8 cellular contexts compared by ENCODE assay signal in the genomic region with DNA sequence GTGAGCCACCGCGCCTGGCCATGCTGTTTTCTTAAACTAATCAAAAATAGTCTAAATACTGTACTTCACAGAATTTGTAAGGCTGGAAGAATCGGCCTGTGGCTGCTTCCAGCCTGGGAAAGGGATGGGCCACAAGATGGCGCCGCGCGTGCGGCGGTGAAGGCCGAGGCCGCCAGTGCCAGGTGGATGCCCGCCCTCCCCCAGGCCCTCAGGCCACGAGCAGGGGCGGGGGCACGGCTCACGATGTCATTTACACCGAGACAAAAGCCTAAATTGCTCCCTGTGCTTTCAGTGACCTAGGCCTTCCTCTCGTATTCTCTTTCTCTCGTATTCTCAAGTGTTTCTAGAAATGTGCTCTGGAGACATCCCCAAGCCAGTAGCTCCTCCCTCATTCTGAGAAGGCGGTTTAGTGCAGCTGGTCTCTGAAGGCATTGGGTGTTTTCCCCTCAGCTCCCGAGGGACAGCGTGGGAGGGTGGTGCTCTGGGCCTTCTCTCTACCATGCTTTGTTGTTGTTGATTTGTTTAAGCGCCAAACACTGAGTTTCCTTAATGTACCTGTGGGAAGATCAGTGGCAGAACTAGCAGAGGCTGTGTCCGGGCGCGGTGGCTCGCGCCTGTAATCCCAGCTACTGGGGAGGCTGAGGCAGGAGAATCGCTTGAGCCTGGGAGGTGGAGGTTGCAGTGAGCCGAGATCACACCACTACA.
DNase-seq lines count a peak whose midpoint lies in the region; ATAC-seq, FAIRE-seq and TF ChIP-seq lines count a peak whose summit lies in the region.

No MANE protein-coding gene starts in this region.

- peaks cover 4 to 5% (median 4%) of the 10 kb centered on the region in 3 experiments; a peak in 4 of 7 replicates for H3K36me3 Mint-ChIP-seq in H9 (ENCODE audit: insufficient read depth in 1 of 3, low read depth in 3 of 3)
- no peaks in the 10 kb centered on the region for H3K36me3 Mint-ChIP-seq in activated naive CD4-positive, alpha-beta T cell treated with anti-CD3 and anti-CD28 coated beads, Interleukin-2, amount 50 U/mL, for 24 hours

- H3K79me1 ChIP-seq in H9 (ENCODE audit: insufficient read depth, low read depth, low read length, poor library complexity, severe bottlenecking): no peaks in the 10 kb centered on the region

- FAIRE-seq in pancreas (lab: Jason Lieb, UNC): no peak

- no peaks in the 10 kb centered on the region; a peak in 1 of 5 replicates for H3K9me3 Mint-ChIP-seq in H9
- no peaks in the 10 kb centered on the region for H3K9me3 Mint-ChIP-seq in activated naive CD4-positive, alpha-beta T cell treated with anti-CD3 and anti-CD28 coated beads, Interleukin-2, amount 50 U/mL, for 24 hours

- no peak overlapping the region for H2AK5ac ChIP-seq in H9 (ENCODE audit: insufficient read length, low read length)

- peak overlapping the region; percentile 4 for H3K18ac ChIP-seq in H9 (ENCODE audit: insufficient read length, low read depth, low read length)

- peak; percentile 92 for DNase-seq in GM03348 (ENCODE audit: low spot score)
- peak; percentile 93 for DNase-seq in H9
- DNase-seq in SK-MEL-5 (ENCODE audit: low read depth, low spot score): peak; percentile 66
- DNase-seq in head of caudate nucleus: peak; percentile 52 to 90 (median 82)
- peak; percentile 71 to 92 (median 80) for DNase-seq in pancreas
- peak; percentile 55 to 65 for DNase-seq in tibial nerve (ENCODE audit: low spot score in 2 of 2)

- no peak overlapping the region for H3K56ac ChIP-seq in H9 (ENCODE audit: insufficient read length, low read depth, low read length)

- no peak overlapping the region for H2BK15ac ChIP-seq in H9 (ENCODE audit: low read depth, low read length)

- no peak overlapping the region for H4K91ac ChIP-seq in H9 (ENCODE audit: insufficient read length, low read depth, low read length)

- no peak for TF ChIP-seq POLR2A in tibial nerve (IDR thresholded peaks at IDR 0.05)

- no peaks in the 10 kb centered on the region for H3K23me2 ChIP-seq in H9 (ENCODE audit: insufficient read length, low read depth, low read length, poor library complexity, severe bottlenecking)

- H3K79me2 ChIP-seq in H9 (ENCODE audit: insufficient read depth, low read length) (no peaks in the 10 kb centered on the region), Loucy (ENCODE audit: insufficient read depth, low read length) (no peaks in the 10 kb centered on the region)

- no peaks in the 10 kb centered on the region; the same call in 1 of the 2 replicates for H3K4me1 ChIP-seq in H9 (ENCODE audit: insufficient read depth, low read length)
- peaks cover 10% of the 10 kb centered on the region for H3K4me1 ChIP-seq in Loucy (ENCODE audit: insufficient read depth, low read length, poor library complexity, severe bottlenecking)
- peaks cover 5 to 20% (median 9%) of the 10 kb centered on the region in 3 donors for H3K4me1 ChIP-seq in pancreas
- H3K4me1 ChIP-seq in tibial nerve: peaks cover 0 to 11% (median 0%) of the 10 kb centered on the region in 4 donors

- no peak overlapping the region for H3K23ac ChIP-seq in H9 (ENCODE audit: insufficient read length, low read depth, low read length)

- H4K8ac ChIP-seq in H9 (replicated peaks; ENCODE audit: insufficient read length, low read depth, low read length): no peak overlapping the region

- WGBS in H9 (ENCODE audit: extremely low coverage, insufficient read length, low lambda C conversion rate): no CpG with 5 or more reads among the region's 30 CpGs
- WGBS in pancreas, 2 donors: 23% methylated on average over 30 of the region's 30 CpGs
- 24 to 25% methylated on average over 30 of the region's 30 CpGs for WGBS in tibial nerve, 2 donors

- H3K4me3 Mint-ChIP-seq in H9: peak overlapping the region; percentile 48 to 69
- peak overlapping the region; percentile 78 for H3K4me3 Mint-ChIP-seq in activated naive CD4-positive, alpha-beta T cell treated with anti-CD3 and anti-CD28 coated beads, Interleukin-2, amount 50 U/mL, for 24 hours

- H3K9me2 ChIP-seq in Loucy (replicated peaks; ENCODE audit: low read depth, low read length): no peaks in the 10 kb centered on the region

- H2BK120ac ChIP-seq in H9 (ENCODE audit: low read depth, low read length, poor library complexity, severe bottlenecking): no peak overlapping the region

- H3K36me3 ChIP-seq in Loucy (ENCODE audit: insufficient read depth, low read length): no peaks in the 10 kb centered on the region
- H3K36me3 ChIP-seq in pancreas: no peaks in the 10 kb centered on the region
- peaks cover 0 to 9% (median 0%) of the 10 kb centered on the region in 3 donors for H3K36me3 ChIP-seq in tibial nerve

- peak overlapping the region; percentile 32 for H2AFZ ChIP-seq in H9 (ENCODE audit: low read length)
- peak overlapping the region; percentile 93 for H2AFZ ChIP-seq in Loucy (ENCODE audit: low read length)

- no peaks in the 10 kb centered on the region for H3F3A ChIP-seq in Loucy (ENCODE audit: low read depth)

- H4K20me1 ChIP-seq in H9 (ENCODE audit: control insufficient read depth, insufficient read depth, insufficient read length) (no peaks in the 10 kb centered on the region), Loucy (ENCODE audit: insufficient read depth, low read length, poor library complexity, severe bottlenecking) (no peaks in the 10 kb centered on the region)

- intact Hi-C loops in head of caudate nucleus (cut with DNase I): loop anchor here (2.0 to 10.0 kb wide), 2 partner anchors 446 to 810 kb away; no protein-coding TSS in a partner anchor
- intact Hi-C loops in pancreas (cut with DNase I): loop anchor here in 2 of 3 donors (10.0 kb wide), 3 partner anchors 220 to 450 kb away; no protein-coding TSS in a partner anchor

- peak overlapping the region; percentile 70 for H3K4me3 ChIP-seq in Loucy (ENCODE audit: low read length, poor library complexity, severe bottlenecking)
- peak overlapping the region in 2 of 4 donors; percentile 23 to 25 for H3K4me3 ChIP-seq in pancreas
- H3K4me3 ChIP-seq in tibial nerve: peak overlapping the region in 3 of 4 donors; percentile 28 to 45 (median 45)

- in situ Hi-C loops in SK-MEL-5 (cut with HindIII; ENCODE audit: low pct_unique_long_range_greater_than_20kb, low sequenced_read_pairs): no loop called here

- no peaks in the 10 kb centered on the region for H3K27me3 Mint-ChIP-seq in H9 (ENCODE audit: low read depth)
- H3K27me3 Mint-ChIP-seq in activated naive CD4-positive, alpha-beta T cell treated with anti-CD3 and anti-CD28 coated beads, Interleukin-2, amount 50 U/mL, for 24 hours: no peaks in the 10 kb centered on the region

- peaks cover 3 to 13% of the 10 kb centered on the region in 2 experiments; a peak in 3 of 4 replicates for H3K4me1 Mint-ChIP-seq in H9
- peaks cover 4% of the 10 kb centered on the region for H3K4me1 Mint-ChIP-seq in activated naive CD4-positive, alpha-beta T cell treated with anti-CD3 and anti-CD28 coated beads, Interleukin-2, amount 50 U/mL, for 24 hours

- H4K5ac ChIP-seq in H9 (ENCODE audit: insufficient read length, low read depth, low read length): no peak overlapping the region

- H3K27ac ChIP-seq in H9 (ENCODE audit: insufficient read length, low read depth, low read length) (no peak overlapping the region), pancreas (peak overlapping the region in 2 of 4 donors; percentile 12 to 68), tibial nerve (peak overlapping the region in 3 of 4 donors; percentile 2 to 62 (median 38))

- H2BK12ac ChIP-seq in H9 (ENCODE audit: insufficient read length, low read depth, low read length): no peak overlapping the region

- H3K9me3 ChIP-seq in H9 (ENCODE audit: control insufficient read depth, low read depth, low read length) (no peaks in the 10 kb centered on the region), Loucy (ENCODE audit: insufficient read depth, low read depth, low read length) (no peaks in the 10 kb centered on the region), pancreas (no peaks in the 10 kb centered on the region), tibial nerve (no peaks in the 10 kb centered on the region)

- H3T11ph ChIP-seq in H9 (ENCODE audit: low read length): no peak overlapping the region

- no peak overlapping the region for H3K9ac ChIP-seq in H9 (ENCODE audit: extremely low read depth, insufficient read length, low read length)
- H3K9ac ChIP-seq in Loucy (ENCODE audit: low read depth, low read length, poor library complexity, severe bottlenecking): peak overlapping the region; percentile 31

- H2BK5ac ChIP-seq in H9 (ENCODE audit: insufficient read length, low read length): no peak overlapping the region

- peak overlapping the region; percentile 76 to 96 (median 89); a peak in 6 of 7 replicates for H3K27ac Mint-ChIP-seq in H9
- peak overlapping the region; percentile 91 for H3K27ac Mint-ChIP-seq in activated naive CD4-positive, alpha-beta T cell treated with anti-CD3 and anti-CD28 coated beads, Interleukin-2, amount 50 U/mL, for 24 hours

- no peak overlapping the region for H2BK20ac ChIP-seq in H9 (ENCODE audit: low read depth, low read length, poor library complexity, severe bottlenecking)

- TF ChIP-seq CTCF in H9 (conservative IDR thresholded peaks at IDR 0.05) (peak; percentile 91), Loucy (conservative IDR thresholded peaks at IDR 0.05; ENCODE audit: low read length) (peak; percentile 84), pancreas (IDR thresholded peaks at IDR 0.05) (peak; percentile 27 to 75 (median 64)), tibial nerve (IDR thresholded peaks at IDR 0.05) (peak; percentile 77 to 89 (median 82))

- H3K14ac ChIP-seq in H9 (ENCODE audit: insufficient read depth, low read length): peak overlapping the region; percentile 21; the same call in 1 of the 2 replicates

- H3K27me3 ChIP-seq in H9 (ENCODE audit: insufficient read depth, low read length) (no peaks in the 10 kb centered on the region), Loucy (ENCODE audit: insufficient read depth, low read length, poor library complexity, severe bottlenecking) (peaks cover 6% of the 10 kb centered on the region), pancreas (no peaks in the 10 kb centered on the region), tibial nerve (no peaks in the 10 kb centered on the region)

- peak; percentile 74 to 90 (median 83) for ATAC-seq in pancreas

- H3K4ac ChIP-seq in H9 (ENCODE audit: low read depth, low read length): no peak overlapping the region

- H3K4me2 ChIP-seq in H9 (ENCODE audit: insufficient read depth, insufficient read length, low read length) (peak overlapping the region; percentile 35), Loucy (ENCODE audit: low read depth, low read length, poor library complexity, severe bottlenecking) (peak overlapping the region; percentile 76)

- TF ChIP-seq EP300 in tibial nerve (IDR thresholded peaks at IDR 0.05): peak in 1 of 2 donors; percentile 44
